ENCODE assay signal across 10 cellular contexts in the genomic region with DNA sequence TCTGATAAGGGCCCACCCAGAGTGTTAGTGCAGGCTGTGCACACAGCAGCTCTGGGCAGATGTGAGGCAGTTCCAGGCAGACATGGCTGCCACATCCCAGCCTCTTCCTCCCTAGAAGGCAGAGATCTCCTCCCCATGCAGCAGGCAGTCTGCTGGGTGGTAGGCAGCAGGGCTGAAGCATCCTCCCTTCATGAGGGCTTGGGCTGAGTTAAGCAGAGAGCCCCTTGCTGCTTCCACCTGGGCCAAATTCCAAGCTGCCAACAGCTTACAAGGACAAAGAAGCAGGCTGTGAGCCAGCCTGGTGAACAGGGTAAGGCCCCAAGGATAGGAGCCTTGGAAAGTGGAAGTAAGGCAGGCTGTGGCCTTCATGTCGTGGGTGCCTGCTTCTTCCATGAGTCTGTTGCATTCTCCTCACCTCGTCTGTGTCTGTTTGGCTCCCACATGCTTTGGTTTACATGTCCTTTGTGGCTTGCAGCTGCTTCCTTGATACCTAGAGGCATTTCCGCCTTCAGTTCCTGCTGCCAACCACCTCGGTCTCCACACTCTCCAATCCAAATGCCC. TPM values are rescaled to one million over a fixed set of nuclear protein-coding genes. Genes with fewer than 3 reads are reported as not detected.
DNase-seq lines count a peak whose midpoint lies in the region; ATAC-seq, FAIRE-seq and TF ChIP-seq lines count a peak whose summit lies in the region.
"Had no signal": no experiment of that assay in that cellular context is flagged by ENCODE, and none has a peak within 500 bp of the region (broad histone marks: within the 10 kb centered on the region; RNA-seq: fewer than 3 reads in every experiment).

No MANE protein-coding gene starts in this region.

- H3K9me3 Mint-ChIP-seq in activated CD4-positive, alpha-beta T cell treated with anti-CD3 and anti-CD28 coated beads for 36 hours (ENCODE audit: low read depth), result no peaks in the 10 kb centered on the region
- H3K9me3 Mint-ChIP-seq in T-cell, result no peaks in the 10 kb centered on the region
- no peaks in the 10 kb centered on the region for H3K9me3 Mint-ChIP-seq in stimulated activated memory B cell treated with anti-CD40 and anti-IgM and Interleukin-4, amounts not matched to agents 10 μg/mL and 1 μg/mL and 100 μg/mL, for 72 hours

- H3K9me3 ChIP-seq in endothelial cell of umbilical vein (replicated peaks; ENCODE audit: control insufficient read depth, insufficient read depth, low read length), result no peaks in the 10 kb centered on the region
- H3K9me3 ChIP-seq: tibial nerve had no signal

- no peak overlapping the region for H2AFZ ChIP-seq in endothelial cell of umbilical vein (ENCODE audit: low read depth, low read length)

- no peak for DNase-seq in activated CD4-positive, alpha-beta T cell treated with anti-CD3 and anti-CD28 coated beads for 36 hours
- DNase-seq in activated CD4-positive, alpha-beta T cell treated with anti-CD3 and anti-CD28 coated beads for 1 hour, result no peak
- DNase-seq in T-cell (peak in 1 of 34 experiments; percentile 31), endothelial cell of umbilical vein (ENCODE audit: low read depth, low spot score) (peak; percentile 12), HPDE6-E6E7 (ENCODE audit: extremely low spot score) (no peak)
- DNase-seq: stimulated activated CD4-positive, alpha-beta T cell treated with anti-CD3 and anti-CD28 coated beads, Interleukin-2, amount 100 ng/mL, for 48 hours had no signal

- intact Hi-C loops in activated CD4-positive, alpha-beta T cell treated with anti-CD3 and anti-CD28 coated beads for 36 hours (cut with DNase I, micrococcal nuclease), result no loop called here
- intact Hi-C loops in endothelial cell of umbilical vein (cut with micrococcal nuclease), result no loop called here

- peak overlapping the region; percentile 55 for H3K27ac Mint-ChIP-seq in activated CD4-positive, alpha-beta T cell treated with anti-CD3 and anti-CD28 coated beads for 36 hours
- H3K27ac Mint-ChIP-seq in T-cell, result peak overlapping the region; percentile 91 to 96
- peak overlapping the region; percentile 25 for H3K27ac Mint-ChIP-seq in stimulated activated memory B cell treated with anti-CD40 and anti-IgM and Interleukin-4, amounts not matched to agents 10 μg/mL and 1 μg/mL and 100 μg/mL, for 72 hours

- H3K27me3 Mint-ChIP-seq in activated CD4-positive, alpha-beta T cell treated with anti-CD3 and anti-CD28 coated beads for 36 hours, result no peaks in the 10 kb centered on the region
- H3K27me3 Mint-ChIP-seq in T-cell, result no peaks in the 10 kb centered on the region
- H3K27me3 Mint-ChIP-seq in stimulated activated memory B cell treated with anti-CD40 and anti-IgM and Interleukin-4, amounts not matched to agents 10 μg/mL and 1 μg/mL and 100 μg/mL, for 72 hours, result no peaks in the 10 kb centered on the region

- no peaks in the 10 kb centered on the region for H3K4me1 ChIP-seq in endothelial cell of umbilical vein (ENCODE audit: control insufficient read depth, extremely low read depth, insufficient read depth, low read length)

- H3K27me3 ChIP-seq in endothelial cell of umbilical vein (ENCODE audit: control insufficient read depth in 2 of 2, insufficient read depth in 2 of 2, low read length in 2 of 2), result peaks cover 0 to 2% of the 10 kb centered on the region in 2 experiments
- H3K27me3 ChIP-seq: tibial nerve had no signal

- no peaks in the 10 kb centered on the region for H3K79me2 ChIP-seq in endothelial cell of umbilical vein (ENCODE audit: control insufficient read depth, insufficient read depth, low read length)

- H3K9ac ChIP-seq in endothelial cell of umbilical vein (replicated peaks; ENCODE audit: extremely low read depth, insufficient read depth, low read length), result no peak overlapping the region

- H3K36me3 Mint-ChIP-seq in activated CD4-positive, alpha-beta T cell treated with anti-CD3 and anti-CD28 coated beads for 36 hours (ENCODE audit: low read depth), result peaks cover 87% of the 10 kb centered on the region
- H3K36me3 Mint-ChIP-seq in T-cell, result peaks cover 36% of the 10 kb centered on the region
- H3K36me3 Mint-ChIP-seq in stimulated activated memory B cell treated with anti-CD40 and anti-IgM and Interleukin-4, amounts not matched to agents 10 μg/mL and 1 μg/mL and 100 μg/mL, for 72 hours, result peaks cover 68% of the 10 kb centered on the region

- no peak for FAIRE-seq in endothelial cell of umbilical vein (lab: Jason Lieb, UNC)

- BruUV-seq in endothelial cell of umbilical vein (replicated peaks; lab: Mats Ljungman, UMichigan), result no TSS peak

- H3K4me3 Mint-ChIP-seq in activated CD4-positive, alpha-beta T cell treated with anti-CD3 and anti-CD28 coated beads for 36 hours, result no peak overlapping the region
- H3K4me3 Mint-ChIP-seq in T-cell, result peak overlapping the region; percentile 52 to 86 (median 60)
- no peak overlapping the region for H3K4me3 Mint-ChIP-seq in stimulated activated memory B cell treated with anti-CD40 and anti-IgM and Interleukin-4, amounts not matched to agents 10 μg/mL and 1 μg/mL and 100 μg/mL, for 72 hours

- no peak overlapping the region for H3K4me2 ChIP-seq in endothelial cell of umbilical vein (ENCODE audit: insufficient read depth, low read length)

- TF ChIP-seq POLR2A in endothelial cell of umbilical vein (IDR thresholded peaks at IDR 0.05; ENCODE audit: low read depth, low read length), result no peak

- no peak for ATAC-seq in activated CD4-positive, alpha-beta T cell treated with anti-CD3 and anti-CD28 coated beads for 36 hours
- peak; percentile 44 to 64 (median 52) for ATAC-seq in T-cell (replicated peaks in 1 of 4)
- ATAC-seq in stimulated activated memory B cell treated with anti-CD40 and anti-IgM and Interleukin-4, amounts not matched to agents 10 μg/mL and 1 μg/mL and 100 μg/mL, for 72 hours, result no peak
- ATAC-seq in HG03196 (IDR thresholded peaks at IDR 0.05; ENCODE audit: unreplicated experiment), result no peak
- no peak for ATAC-seq in HG03108 (IDR thresholded peaks at IDR 0.05; ENCODE audit: unreplicated experiment)

- H3K4me1 Mint-ChIP-seq in activated CD4-positive, alpha-beta T cell treated with anti-CD3 and anti-CD28 coated beads for 36 hours, result peaks cover 91% of the 10 kb centered on the region
- peaks cover 96 to 99% (median 96%) of the 10 kb centered on the region in 3 donors for H3K4me1 Mint-ChIP-seq in T-cell
- H3K4me1 Mint-ChIP-seq in stimulated activated memory B cell treated with anti-CD40 and anti-IgM and Interleukin-4, amounts not matched to agents 10 μg/mL and 1 μg/mL and 100 μg/mL, for 72 hours, result peaks cover 94% of the 10 kb centered on the region

- no peak for TF ChIP-seq CTCF in endothelial cell of umbilical vein (IDR thresholded peaks at IDR 0.05; ENCODE audit: extremely low read depth in 1 of 2, insufficient read depth in 1 of 2, low read depth in 1 of 2, low read length in 2 of 2)

- dilution Hi-C loops in endothelial cell of umbilical vein (cut with MboI; ENCODE audit: extremely low pct_ligation_motif_present, low sequenced_read_pairs), result no loop called here

- H3K27ac ChIP-seq in endothelial cell of umbilical vein (ENCODE audit: insufficient read depth, low read depth, low read length), result no peak overlapping the region

- POLR2A ChIA-PET in activated CD4-positive, alpha-beta T cell treated with anti-CD3 and anti-CD28 coated beads for 36 hours (lab: Charles Lee), result no interaction called here
- POLR2A ChIA-PET in T-cell (lab: Charles Lee), result interaction anchor here (0.7 kb wide), 3 partner anchors 22 to 179 kb away, joined by 3 to 4 read pairs (median 4); no protein-coding TSS in a partner anchor
- POLR2A ChIA-PET in endothelial cell of umbilical vein (lab: Charles Lee), result no interaction called here

- CTCF ChIA-PET in activated CD4-positive, alpha-beta T cell treated with anti-CD3 and anti-CD28 coated beads for 36 hours (lab: Charles Lee), result interaction anchor here (0.6 to 7.7 kb wide), 9 partner anchors 8 to 101 kb away, joined by 3 to 93 read pairs (median 7); a partner anchor contains a TSS
- CTCF ChIA-PET in T-cell (lab: Charles Lee), result interaction anchor here (0.7 to 2.2 kb wide), 4 partner anchors 40 to 45 kb away, joined by 3 to 21 read pairs (median 8); no protein-coding TSS in a partner anchor
- CTCF ChIA-PET in endothelial cell of umbilical vein (lab: Charles Lee), result interaction anchor here (1.0 to 4.2 kb wide), 4 partner anchors 11 to 44 kb away, joined by 3 to 29 read pairs (median 5); no protein-coding TSS in a partner anchor

- no peaks in the 10 kb centered on the region for H4K20me1 ChIP-seq in endothelial cell of umbilical vein (replicated peaks; ENCODE audit: control insufficient read depth, extremely low read depth, insufficient read depth, low read length)

- no peak overlapping the region for H3K4me3 ChIP-seq in endothelial cell of umbilical vein (replicated peaks in 1 of 3; ENCODE audit: insufficient read depth in 1 of 3, low read depth in 1 of 3, low read length in 3 of 3)
- H3K4me3 ChIP-seq: tibial nerve had no signal

- no peaks in the 10 kb centered on the region for H3K36me3 ChIP-seq in endothelial cell of umbilical vein (ENCODE audit: control insufficient read depth in 2 of 2, extremely low read depth in 1 of 2, insufficient read depth in 2 of 2, low read length in 2 of 2)
- H3K36me3 ChIP-seq: tibial nerve had no signal

- H3K9me1 ChIP-seq in endothelial cell of umbilical vein (replicated peaks; ENCODE audit: control insufficient read depth, extremely low read depth, insufficient read depth, low read length), result no peaks in the 10 kb centered on the region

RNA-seq across cellular contexts. Expression of a gene that starts 7.8 kb away (rescaled TPM):
- 100 to 1,000 TPM; 232 to 274 TPM for total RNA-seq in activated CD4-positive, alpha-beta T cell treated with anti-CD3 and anti-CD28 coated beads for 36 hours
- 100 to 1,000 TPM; 145 to 217 (median 150) TPM for total RNA-seq in T-cell
- total RNA-seq in endothelial cell of umbilical vein, result 0.09 and 0.24 TPM in 2 replicates
- 0.01 TPM in 1 of 2 replicates, not detected in the other for polyA plus RNA-seq in endothelial cell of umbilical vein
- 0.04 and 0.08 TPM in 2 replicates for polyA plus RNA-seq in endothelial cell of umbilical vein (2011; cell fraction: cytosol; rRNA removed)
- 0.04 and 0.07 TPM in 2 replicates for polyA plus RNA-seq in endothelial cell of umbilical vein (2011; cell fraction: nucleus; rRNA removed)
- polyA plus RNA-seq in endothelial cell of umbilical vein (2012), result 0.04 and 0.05 TPM in 2 replicates
- 0.74 TPM in 1 of 2 replicates, not detected in the other for polyA minus RNA-seq in endothelial cell of umbilical vein
- 1.7 TPM for polyA minus RNA-seq in endothelial cell of umbilical vein (2011; cell fraction: cytosol; rRNA and poly(A)+ RNA removed)
- polyA minus RNA-seq in endothelial cell of umbilical vein (2011; cell fraction: nucleus; rRNA and poly(A)+ RNA removed), result 0.14 TPM in 1 of 2 replicates, not detected in the other

RNA-seq across cellular contexts. Expression of a gene that starts 54.2 kb away (rescaled TPM):
- 1 to 10 TPM; 4.6 to 4.8 TPM for total RNA-seq in activated CD4-positive, alpha-beta T cell treated with anti-CD3 and anti-CD28 coated beads for 36 hours
- total RNA-seq in T-cell (not detected), endothelial cell of umbilical vein (not detected in 2 replicates)
- polyA plus RNA-seq in endothelial cell of umbilical vein, result not detected in 2 replicates
- not detected in 2 replicates for polyA plus RNA-seq in endothelial cell of umbilical vein (2011; cell fraction: cytosol; rRNA removed)
- not detected in 2 replicates for polyA plus RNA-seq in endothelial cell of umbilical vein (2011; cell fraction: nucleus; rRNA removed)
- not detected in 2 replicates for polyA plus RNA-seq in endothelial cell of umbilical vein (2012)
- not detected in 2 replicates for polyA minus RNA-seq in endothelial cell of umbilical vein
- not detected for polyA minus RNA-seq in endothelial cell of umbilical vein (2011; cell fraction: cytosol; rRNA and poly(A)+ RNA removed)
- polyA minus RNA-seq in endothelial cell of umbilical vein (2011; cell fraction: nucleus; rRNA and poly(A)+ RNA removed), result not detected in 2 replicates

Comparison
In these comparisons a context has a peak if more than half of its experiments do, and no peak if none do; other contexts are left out.
1. ATAC-seq: peak in T-cell (4 of 4); none in activated CD4-positive, alpha-beta T cell treated with anti-CD3 and anti-CD28 coated beads for 36 hours (single experiment), stimulated activated memory B cell treated with anti-CD40 and anti-IgM and Interleukin-4, amounts not matched to agents 10 μg/mL and 1 μg/mL and 100 μg/mL, for 72 hours (single experiment), HG03196 (single experiment) and HG03108 (single experiment).
2. H3K27ac Mint-ChIP-seq: peak in every context shown above with its lines; median percentile 94 in T-cell; 55 in activated CD4-positive, alpha-beta T cell treated with anti-CD3 and anti-CD28 coated beads for 36 hours; 25 in stimulated activated memory B cell treated with anti-CD40 and anti-IgM and Interleukin-4, amounts not matched to agents 10 μg/mL and 1 μg/mL and 100 μg/mL, for 72 hours.
3. H3K4me3 Mint-ChIP-seq: peak in T-cell (3 of 3); none in activated CD4-positive, alpha-beta T cell treated with anti-CD3 and anti-CD28 coated beads for 36 hours (single experiment) and stimulated activated memory B cell treated with anti-CD40 and anti-IgM and Interleukin-4, amounts not matched to agents 10 μg/mL and 1 μg/mL and 100 μg/mL, for 72 hours (single experiment).
4. RNA of a gene that starts 7.8 kb away (total RNA-seq): 232 to 274 TPM in activated CD4-positive, alpha-beta T cell treated with anti-CD3 and anti-CD28 coated beads for 36 hours and 145 to 217 TPM in T-cell; 0.09 to 0.24 TPM in endothelial cell of umbilical vein; every median in the first group is over 100 times any median in the second.
5. POLR2A ChIA-PET loops: an anchor here in T-cell (0.7 kb wide); none called in activated CD4-positive, alpha-beta T cell treated with anti-CD3 and anti-CD28 coated beads for 36 hours and endothelial cell of umbilical vein.